Comparison of ENCODE assay signal across 20 cellular contexts in the genomic region with DNA sequence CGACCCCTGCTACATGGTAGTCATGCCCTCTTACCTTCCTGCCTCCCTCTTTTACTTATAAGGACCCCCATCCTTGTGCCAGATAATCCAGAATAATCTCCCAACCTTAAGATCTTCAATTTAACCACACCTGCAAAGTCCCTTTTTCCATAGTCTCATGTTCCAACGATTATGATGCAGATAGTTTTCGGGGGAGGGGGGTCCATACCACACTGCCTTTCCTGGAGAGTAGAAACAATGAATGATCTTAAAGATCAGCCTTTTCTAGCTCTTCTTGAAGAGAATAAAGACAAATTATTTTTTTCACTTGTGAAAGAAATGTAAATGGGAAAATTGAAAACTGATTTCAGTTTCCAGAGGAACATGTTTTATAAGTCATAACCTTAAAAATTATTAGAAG.
"Had no signal": no experiment of that assay in that cellular context is flagged by ENCODE, and none has a peak within 500 bp of the region (broad histone marks: within the 10 kb centered on the region; RNA-seq: fewer than 3 reads in every experiment).

No MANE protein-coding gene starts in this region.

- H3K27ac Mint-ChIP-seq: effector memory CD8-positive, alpha-beta T cell; mesothelial cell of epicardium; naive B cell; nephron progenitor cell had no signal

- H3K9me3 ChIP-seq: left lung, mucosa of descending colon, psoas muscle, sigmoid colon, suprapubic skin, transverse colon had no signal

- H3K4me3 Mint-ChIP-seq: effector memory CD8-positive, alpha-beta T cell; mesothelial cell of epicardium; naive B cell; nephron progenitor cell; stimulated activated naive CD8-positive, alpha-beta T cell treated with anti-CD3 and anti-CD28 coated beads, Interleukin-15, amount 100 ng/mL, for 72 hours had no signal

- H3K27ac ChIP-seq: left lung, psoas muscle, sigmoid colon, suprapubic skin, transverse colon had no signal

- H3K36me3 Mint-ChIP-seq: mesothelial cell of epicardium had no signal

- ATAC-seq: effector memory CD8-positive, alpha-beta T cell; left cardiac atrium; left lung; mucosa of descending colon; psoas muscle; right cardiac atrium; stimulated activated naive CD8-positive, alpha-beta T cell treated with anti-CD3 and anti-CD28 coated beads, Interleukin-15, amount 100 ng/mL, for 72 hours had no signal

- H3K36me3 ChIP-seq: left lung, sigmoid colon, suprapubic skin, transverse colon had no signal

- H3K4me3 ChIP-seq: left lung, mucosa of descending colon, psoas muscle, sigmoid colon, suprapubic skin, transverse colon had no signal

- DNase-seq: cortex of kidney; effector memory CD8-positive, alpha-beta T cell; hypothalamus; left cardiac atrium; left lung; mesenchymal stem cell; mucosa of descending colon; naive B cell; nephron progenitor cell; nucleus accumbens; posterior cingulate gyrus; psoas muscle; right cardiac atrium; sigmoid colon; stimulated activated CD4-positive, alpha-beta T cell treated with anti-CD3 and anti-CD28 coated beads, Interleukin-2, amount 100 ng/mL, for 48 hours; stimulated activated naive CD4-positive, alpha-beta T cell; stimulated activated naive CD8-positive, alpha-beta T cell treated with anti-CD3 and anti-CD28 coated beads, Interleukin-15, amount 100 ng/mL, for 72 hours; transverse colon had no signal

- H3K9me3 Mint-ChIP-seq: effector memory CD8-positive, alpha-beta T cell; mesothelial cell of epicardium; naive B cell; stimulated activated naive CD8-positive, alpha-beta T cell treated with anti-CD3 and anti-CD28 coated beads, Interleukin-15, amount 100 ng/mL, for 72 hours had no signal

- H3K27me3 ChIP-seq: left lung, sigmoid colon, suprapubic skin, transverse colon had no signal

- H3K27me3 Mint-ChIP-seq: naive B cell; stimulated activated naive CD8-positive, alpha-beta T cell treated with anti-CD3 and anti-CD28 coated beads, Interleukin-15, amount 100 ng/mL, for 72 hours had no signal
